In genomic region chr5:147188200-147189108, GRCh38 we compare ENCODE assay signal across 8 cellular contexts. TPM values are rescaled to one million over a fixed set of nuclear protein-coding genes. Genes with fewer than 3 reads are reported as not detected.
DNase-seq lines count a peak whose midpoint lies in the region; ATAC-seq, FAIRE-seq and TF ChIP-seq lines count a peak whose summit lies in the region.

No MANE protein-coding gene starts in this region.

- peak overlapping the region; percentile 63 for H3K4me2 ChIP-seq in A549

- peak; percentile 83 for TF ChIP-seq CTCF in A549 (IDR thresholded peaks at IDR 0.05)
- peak; percentile 8 for TF ChIP-seq CTCF in GM12801 (IDR thresholded peaks at IDR 0.05; ENCODE audit: extremely low read depth, insufficient read length)
- TF ChIP-seq CTCF in HFF-Myc (IDR thresholded peaks at IDR 0.05; ENCODE audit: low read depth, low read length, missing control alignments), result peak; percentile 70
- peak; percentile 60 for TF ChIP-seq CTCF in NB4 (IDR thresholded peaks at IDR 0.05; ENCODE audit: low read depth, low read length)
- TF ChIP-seq CTCF in kidney epithelial cell (IDR thresholded peaks at IDR 0.05; ENCODE audit: insufficient read depth, low read length, poor library complexity, severe bottlenecking), result peak; percentile 63

- 27% methylated on average over 20 of the region's 20 CpGs for WGBS in A549 (ENCODE audit: missing lambda C conversion rate)

- no peaks in the 10 kb centered on the region for H3K27me3 ChIP-seq in kidney epithelial cell (ENCODE audit: control insufficient read depth, insufficient read depth, low read length)

- H3K4me3 ChIP-seq in A549 (no peak overlapping the region), HFF-Myc (replicated peaks; ENCODE audit: low read depth, low read length) (no peak overlapping the region), NB4 (ENCODE audit: low read depth, low read length) (no peak overlapping the region), SK-N-MC (peak overlapping the region; percentile 60), kidney epithelial cell (ENCODE audit: low read depth, low read length) (no peak overlapping the region)

- H3K36me3 ChIP-seq in SK-N-MC (ENCODE audit: insufficient read depth, low read length), result no peaks in the 10 kb centered on the region
- H3K36me3 ChIP-seq in kidney epithelial cell (ENCODE audit: control insufficient read depth, insufficient read depth, low read length), result no peaks in the 10 kb centered on the region

- H3K9ac ChIP-seq in SK-N-MC (ENCODE audit: insufficient read length), result no peak overlapping the region

- TF ChIP-seq RAD21 in A549 (conservative IDR thresholded peaks at IDR 0.05 in 1 of 2, IDR thresholded peaks at IDR 0.05 in 1 of 2), result peak; percentile 75 to 78

- H3K4me1 ChIP-seq in A549, result no peaks in the 10 kb centered on the region

- H3K27ac ChIP-seq in A549, result no peak overlapping the region
- no peak overlapping the region for H3K27ac ChIP-seq in SK-N-MC
- H3K27ac ChIP-seq in caudate nucleus (ENCODE audit: low read depth, low read length), result peak overlapping the region; percentile 41

- POLR2A ChIA-PET in A549 (lab: Yijun Ruan, JAX), result no interaction called here

- DNase-seq in A549 (ENCODE audit: low read depth in 1 of 2, low spot score in 1 of 2) (peak; percentile 52 to 59), HFF-Myc (ENCODE audit: extremely low read depth, low read depth) (peak; percentile 39), NB4 (ENCODE audit: low read depth) (peak; percentile 61), SK-N-MC (ENCODE audit: low read depth, low spot score) (peak; percentile 34), caudate nucleus (lab: John Stamatoyannopoulos, UW) (peak in 33 of 61 donors; percentile 4 to 83 (median 33)), kidney epithelial cell (ENCODE audit: low read depth) (no peak)
- DNase-seq in stimulated activated CD4-positive, alpha-beta T cell treated with anti-CD3 and anti-CD28 coated beads, TNF-alpha, amount 100 ng/mL, for 24 hours (ENCODE audit: low read depth in 3 of 3), result peak; percentile 1 to 8 (median 8)

- CTCF ChIA-PET in A549 (lab: Yijun Ruan, JAX), result interaction anchor here (0.6 to 5.3 kb wide), 51 partner anchors 9 to 721 kb away, joined by 3 to 63 read pairs (median 4); no protein-coding TSS in a partner anchor

- H3K9me3 ChIP-seq in A549 (no peaks in the 10 kb centered on the region), SK-N-MC (ENCODE audit: low read depth, low read length) (no peaks in the 10 kb centered on the region)

- FAIRE-seq in A549 (lab: Jason Lieb, UNC), result peak; percentile 92

- TF ChIP-seq POLR2A in A549 (IDR thresholded peaks at IDR 0.05; ENCODE audit: low read length) (no peak), NB4 (IDR thresholded peaks at IDR 0.05; ENCODE audit: extremely low read depth, insufficient read length) (no peak)

- peak; percentile 87 to 95 for ATAC-seq in A549

- TF ChIP-seq EP300 in A549 (IDR thresholded peaks at IDR 0.05), result no peak

TF ChIP-seq in A549, 52 proteins besides CTCF, POLR2A, EP300 and RAD21:
- TF ChIP-seq NPAS2 (CRISPR knock-in tag; IDR thresholded peaks at IDR 0.05; ENCODE audit: borderline replicate concordance) (no peak), SMC3 (IDR thresholded peaks at IDR 0.05) (peak; percentile 72)

RNA-seq across cellular contexts. Expression of gene STK32A, which starts 46.4 kb away (rescaled TPM):
- 1.2 and 1.6 TPM in 2 replicates for polyA plus RNA-seq in A549 (2011; rRNA removed)
- 0.21 and 0.33 TPM in 2 replicates for polyA plus RNA-seq in A549 (2012; cell fraction: cytosol; rRNA removed)
- 0.28 and 0.33 TPM in 2 replicates for polyA plus RNA-seq in A549 (2012; cell fraction: nucleus; rRNA removed)
- polyA plus RNA-seq in A549 (2017; fragmentation: RNase III; extraction: RNeasy Plus Mini Kit Qiagen cat#74134 plus additional on column Dnase treatment), result 0.45 to 0.63 TPM (median 0.50 TPM) in 3 replicates
- polyA minus RNA-seq in A549 (2011; rRNA and poly(A)+ RNA removed), result 1.2 and 2.1 TPM in 2 replicates
- 2.9 and 3.7 TPM in 2 replicates for total RNA-seq in kidney epithelial cell

Comparison
In these comparisons a context has a peak if more than half of its experiments do, and no peak if none do; other contexts are left out.
1. CTCF ChIP-seq: peak in every context shown above with its lines; median percentile 83 in A549; 70 in HFF-Myc; 63 in kidney epithelial cell; 60 in NB4; 8 in GM12801.